Comparison of ENCODE assay signal across 21 cellular contexts in genomic region chr10:81116990-81117389, GRCh38.
DNase-seq lines count a peak whose midpoint lies in the region; ATAC-seq and TF ChIP-seq lines count a peak whose summit lies in the region.
"Had no signal": no experiment of that assay in that cellular context is flagged by ENCODE, and none has a peak within 500 bp of the region (broad histone marks: within the 10 kb centered on the region; RNA-seq: fewer than 3 reads in every experiment).

No MANE protein-coding gene starts in this region.

- peak; percentile 21 for DNase-seq in ACHN
- DNase-seq in H7, result peak; percentile 6
- DNase-seq in chondrocyte (ENCODE audit: low spot score), result no peak
- DNase-seq in stimulated activated CD4-positive, alpha-beta T cell treated with anti-CD3 and anti-CD28 coated beads, Interleukin-1b, Interleukin-23, amount 100 ng/mL, for 48 hours, result no peak
- DNase-seq in activated CD4-positive, alpha-beta T cell treated with anti-CD3 and anti-CD28 coated beads for 4 hours, result no peak
- DNase-seq in colonic mucosa, result no peak
- DNase-seq: activated CD4-positive, alpha-beta memory T cell treated with anti-CD3 and anti-CD28 coated beads, Interleukin-2, amount 10 ng/mL, durations not matched to agents 7 days and 5 days; activated CD4-positive, CD25-positive, alpha-beta regulatory T cell; activated effector memory CD4-positive, alpha-beta T cell treated with anti-CD3 and anti-CD28 coated beads, Interleukin-2, amount 50 U/mL, for 16 hours; activated T-cell treated with anti-CD3 and anti-CD28 coated beads for 4 hours; body of pancreas; CD4-positive, alpha-beta memory T cell; DND-41; effector memory CD4-positive, alpha-beta T cell; NCI-H1436; NCI-H526 treated with DMSO at 0.1 percent for 48 hours; psoas muscle; testis had no signal

- no peaks in the 10 kb centered on the region for H3K9me3 Mint-ChIP-seq in chondrocyte (ENCODE audit: low read depth)
- H3K9me3 Mint-ChIP-seq: activated CD4-positive, alpha-beta memory T cell treated with anti-CD3 and anti-CD28 coated beads, Interleukin-2, amount 10 ng/mL, durations not matched to agents 7 days and 5 days; stimulated activated memory B cell treated with anti-CD40 and anti-IgM and Interleukin-4, amounts not matched to agents 10 μg/mL and 1 μg/mL and 100 μg/mL, for 72 hours had no signal

- H3K9ac ChIP-seq in OCI-LY1 (ENCODE audit: low read length) (no peak overlapping the region), colonic mucosa (ENCODE audit: low read depth in 2 of 2, low read length in 2 of 2) (no peak overlapping the region)

- H3K36me3 Mint-ChIP-seq in chondrocyte (ENCODE audit: low read depth), result no peaks in the 10 kb centered on the region
- H3K36me3 Mint-ChIP-seq: CD4-positive, alpha-beta memory T cell; stimulated activated memory B cell treated with anti-CD40 and anti-IgM and Interleukin-4, amounts not matched to agents 10 μg/mL and 1 μg/mL and 100 μg/mL, for 72 hours had no signal

- H3K27me3 ChIP-seq in H7 (ENCODE audit: control insufficient read depth, insufficient read depth, low read length) (no peaks in the 10 kb centered on the region), OCI-LY1 (ENCODE audit: insufficient read depth, low read length) (no peaks in the 10 kb centered on the region), colonic mucosa (no peaks in the 10 kb centered on the region)
- H3K27me3 ChIP-seq: body of pancreas, testis had no signal

- no peaks in the 10 kb centered on the region for H3K9me2 ChIP-seq in OCI-LY1 (ENCODE audit: low read depth, low read length)

- H3F3A ChIP-seq in OCI-LY1 (ENCODE audit: insufficient read depth, low read length), result no peaks in the 10 kb centered on the region

- H3K27ac ChIP-seq in OCI-LY1 (ENCODE audit: low read depth, low read length, poor library complexity, severe bottlenecking) (no peak overlapping the region), colonic mucosa (no peak overlapping the region)
- H3K27ac ChIP-seq: body of pancreas, psoas muscle, testis had no signal

- H3K9me3 ChIP-seq in OCI-LY1 (ENCODE audit: low read length) (no peaks in the 10 kb centered on the region), colonic mucosa (no peaks in the 10 kb centered on the region)
- H3K9me3 ChIP-seq: body of pancreas, psoas muscle, testis had no signal

- H3K4me1 Mint-ChIP-seq in chondrocyte (ENCODE audit: low read depth), result no peaks in the 10 kb centered on the region
- H3K4me1 Mint-ChIP-seq: activated CD4-positive, alpha-beta memory T cell treated with anti-CD3 and anti-CD28 coated beads, Interleukin-2, amount 10 ng/mL, durations not matched to agents 7 days and 5 days; CD4-positive, alpha-beta memory T cell; stimulated activated memory B cell treated with anti-CD40 and anti-IgM and Interleukin-4, amounts not matched to agents 10 μg/mL and 1 μg/mL and 100 μg/mL, for 72 hours had no signal

- peaks cover 2% of the 10 kb centered on the region for H3K27me3 Mint-ChIP-seq in chondrocyte (ENCODE audit: low read depth)
- H3K27me3 Mint-ChIP-seq: activated CD4-positive, alpha-beta memory T cell treated with anti-CD3 and anti-CD28 coated beads, Interleukin-2, amount 10 ng/mL, durations not matched to agents 7 days and 5 days; stimulated activated memory B cell treated with anti-CD40 and anti-IgM and Interleukin-4, amounts not matched to agents 10 μg/mL and 1 μg/mL and 100 μg/mL, for 72 hours had no signal

- no peak for ATAC-seq in GM21576 (IDR thresholded peaks at IDR 0.05; ENCODE audit: unreplicated experiment)
- ATAC-seq: body of pancreas; psoas muscle; stimulated activated memory B cell treated with anti-CD40 and anti-IgM and Interleukin-4, amounts not matched to agents 10 μg/mL and 1 μg/mL and 100 μg/mL, for 72 hours had no signal

- H3K4me3 ChIP-seq in H7 (ENCODE audit: insufficient read depth, low read depth, low read length) (no peak overlapping the region), OCI-LY1 (ENCODE audit: low read depth, low read length, poor library complexity, severe bottlenecking) (no peak overlapping the region), colonic mucosa (no peak overlapping the region)
- H3K4me3 ChIP-seq: body of pancreas, psoas muscle, testis had no signal

- no peak overlapping the region for H3K4me3 Mint-ChIP-seq in chondrocyte (ENCODE audit: unreplicated experiment)
- H3K4me3 Mint-ChIP-seq: activated CD4-positive, alpha-beta memory T cell treated with anti-CD3 and anti-CD28 coated beads, Interleukin-2, amount 10 ng/mL, durations not matched to agents 7 days and 5 days; CD4-positive, alpha-beta memory T cell; stimulated activated memory B cell treated with anti-CD40 and anti-IgM and Interleukin-4, amounts not matched to agents 10 μg/mL and 1 μg/mL and 100 μg/mL, for 72 hours had no signal

- H3K4me1 ChIP-seq in OCI-LY1 (ENCODE audit: insufficient read depth, low read length, severe bottlenecking), result no peaks in the 10 kb centered on the region
- no peaks in the 10 kb centered on the region for H3K4me1 ChIP-seq in colonic mucosa
- H3K4me1 ChIP-seq: body of pancreas, psoas muscle, testis had no signal

- no peak overlapping the region for H3K4me2 ChIP-seq in OCI-LY1 (ENCODE audit: low read length)

- H3K36me3 ChIP-seq in H7 (replicated peaks; ENCODE audit: control insufficient read depth, insufficient read depth, low read length) (no peaks in the 10 kb centered on the region), OCI-LY1 (ENCODE audit: insufficient read depth, low read length) (no peaks in the 10 kb centered on the region), colonic mucosa (no peaks in the 10 kb centered on the region)

- in situ Hi-C loops in ACHN (cut with HindIII; ENCODE audit: low pct_ligation_motif_present, low pct_unique_long_range_greater_than_20kb, low sequenced_read_pairs), result no loop called here

- H3K79me2 ChIP-seq in OCI-LY1 (ENCODE audit: insufficient read depth, low read length), result no peaks in the 10 kb centered on the region

- intact Hi-C loops in colonic mucosa (cut with DNase I), result no loop called here

- H2AFZ ChIP-seq in OCI-LY1 (ENCODE audit: low read length), result no peak overlapping the region

- peak; percentile 4; the same call in 1 of the 2 replicates for TF ChIP-seq CTCF in OCI-LY1 (IDR thresholded peaks at IDR 0.05; ENCODE audit: low read length)
- peak; percentile 21 for TF ChIP-seq CTCF in chondrocyte (IDR thresholded peaks at IDR 0.05)
- no peak for TF ChIP-seq CTCF in colonic mucosa (IDR thresholded peaks at IDR 0.05)

- no peak overlapping the region for H3K27ac Mint-ChIP-seq in chondrocyte (ENCODE audit: unreplicated experiment)
- H3K27ac Mint-ChIP-seq: activated CD4-positive, alpha-beta memory T cell treated with anti-CD3 and anti-CD28 coated beads, Interleukin-2, amount 10 ng/mL, durations not matched to agents 7 days and 5 days; CD4-positive, alpha-beta memory T cell; stimulated activated memory B cell treated with anti-CD40 and anti-IgM and Interleukin-4, amounts not matched to agents 10 μg/mL and 1 μg/mL and 100 μg/mL, for 72 hours had no signal

- H4K20me1 ChIP-seq in OCI-LY1 (ENCODE audit: insufficient read depth, low read length), result no peaks in the 10 kb centered on the region

Comparison
In these comparisons a context has a peak if more than half of its experiments do, and no peak if none do; other contexts are left out.
1. DNase-seq: peak in ACHN (single experiment) and H7 (single experiment); none in chondrocyte (single experiment), stimulated activated CD4-positive, alpha-beta T cell treated with anti-CD3 and anti-CD28 coated beads, Interleukin-1b, Interleukin-23, amount 100 ng/mL, for 48 hours (single experiment), activated CD4-positive, alpha-beta T cell treated with anti-CD3 and anti-CD28 coated beads for 4 hours (0 of 2) and colonic mucosa (single experiment).